ENCODE assay signal across 1 cellular context in the genomic region with DNA sequence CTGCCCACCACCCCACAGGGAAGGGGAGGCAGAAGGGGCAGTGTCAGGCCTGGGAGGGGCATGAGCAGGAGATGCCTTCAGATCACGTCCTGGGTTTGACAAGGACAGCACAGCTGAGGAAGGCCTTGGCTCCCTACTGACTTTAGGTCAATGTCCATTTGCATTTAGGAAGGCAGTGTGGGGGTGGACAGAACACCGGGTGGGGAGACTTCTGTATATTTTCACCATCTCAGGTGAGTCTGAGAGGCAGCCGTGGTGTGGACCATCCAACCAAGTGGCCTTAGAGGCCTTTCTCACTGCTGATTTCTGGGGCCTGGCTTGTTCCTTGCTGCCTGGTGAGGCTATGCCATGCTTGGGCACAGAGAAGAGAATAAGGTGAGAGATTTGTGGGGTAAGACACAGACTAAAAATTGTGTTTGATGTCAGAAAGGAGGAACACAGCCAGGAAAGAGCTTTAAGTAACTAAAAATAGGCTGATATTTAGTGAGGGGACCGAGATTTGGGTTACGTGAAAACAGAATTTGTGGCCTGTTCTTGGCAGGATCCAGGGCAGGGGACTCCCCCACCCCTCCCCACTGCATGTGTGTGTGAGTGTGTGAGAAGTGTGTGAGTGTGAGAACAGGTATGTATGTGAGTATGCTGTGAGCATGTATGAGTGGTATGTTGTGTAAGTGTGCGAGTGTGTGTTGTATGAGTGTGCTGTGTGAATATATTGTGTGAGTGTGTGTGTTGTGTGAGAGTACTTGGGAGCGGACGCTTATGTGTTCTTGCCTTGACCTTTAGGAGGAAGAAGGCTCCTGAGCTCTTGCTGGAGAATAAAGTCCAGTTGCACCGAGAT.
TF ChIP-seq lines count a peak whose summit lies in the region.

No MANE protein-coding gene starts in this region.

TF ChIP-seq in H1, 55 proteins besides CTCF, POLR2A, EP300 and RAD21 (continued from another document):
- TF ChIP-seq, protein P1, sequence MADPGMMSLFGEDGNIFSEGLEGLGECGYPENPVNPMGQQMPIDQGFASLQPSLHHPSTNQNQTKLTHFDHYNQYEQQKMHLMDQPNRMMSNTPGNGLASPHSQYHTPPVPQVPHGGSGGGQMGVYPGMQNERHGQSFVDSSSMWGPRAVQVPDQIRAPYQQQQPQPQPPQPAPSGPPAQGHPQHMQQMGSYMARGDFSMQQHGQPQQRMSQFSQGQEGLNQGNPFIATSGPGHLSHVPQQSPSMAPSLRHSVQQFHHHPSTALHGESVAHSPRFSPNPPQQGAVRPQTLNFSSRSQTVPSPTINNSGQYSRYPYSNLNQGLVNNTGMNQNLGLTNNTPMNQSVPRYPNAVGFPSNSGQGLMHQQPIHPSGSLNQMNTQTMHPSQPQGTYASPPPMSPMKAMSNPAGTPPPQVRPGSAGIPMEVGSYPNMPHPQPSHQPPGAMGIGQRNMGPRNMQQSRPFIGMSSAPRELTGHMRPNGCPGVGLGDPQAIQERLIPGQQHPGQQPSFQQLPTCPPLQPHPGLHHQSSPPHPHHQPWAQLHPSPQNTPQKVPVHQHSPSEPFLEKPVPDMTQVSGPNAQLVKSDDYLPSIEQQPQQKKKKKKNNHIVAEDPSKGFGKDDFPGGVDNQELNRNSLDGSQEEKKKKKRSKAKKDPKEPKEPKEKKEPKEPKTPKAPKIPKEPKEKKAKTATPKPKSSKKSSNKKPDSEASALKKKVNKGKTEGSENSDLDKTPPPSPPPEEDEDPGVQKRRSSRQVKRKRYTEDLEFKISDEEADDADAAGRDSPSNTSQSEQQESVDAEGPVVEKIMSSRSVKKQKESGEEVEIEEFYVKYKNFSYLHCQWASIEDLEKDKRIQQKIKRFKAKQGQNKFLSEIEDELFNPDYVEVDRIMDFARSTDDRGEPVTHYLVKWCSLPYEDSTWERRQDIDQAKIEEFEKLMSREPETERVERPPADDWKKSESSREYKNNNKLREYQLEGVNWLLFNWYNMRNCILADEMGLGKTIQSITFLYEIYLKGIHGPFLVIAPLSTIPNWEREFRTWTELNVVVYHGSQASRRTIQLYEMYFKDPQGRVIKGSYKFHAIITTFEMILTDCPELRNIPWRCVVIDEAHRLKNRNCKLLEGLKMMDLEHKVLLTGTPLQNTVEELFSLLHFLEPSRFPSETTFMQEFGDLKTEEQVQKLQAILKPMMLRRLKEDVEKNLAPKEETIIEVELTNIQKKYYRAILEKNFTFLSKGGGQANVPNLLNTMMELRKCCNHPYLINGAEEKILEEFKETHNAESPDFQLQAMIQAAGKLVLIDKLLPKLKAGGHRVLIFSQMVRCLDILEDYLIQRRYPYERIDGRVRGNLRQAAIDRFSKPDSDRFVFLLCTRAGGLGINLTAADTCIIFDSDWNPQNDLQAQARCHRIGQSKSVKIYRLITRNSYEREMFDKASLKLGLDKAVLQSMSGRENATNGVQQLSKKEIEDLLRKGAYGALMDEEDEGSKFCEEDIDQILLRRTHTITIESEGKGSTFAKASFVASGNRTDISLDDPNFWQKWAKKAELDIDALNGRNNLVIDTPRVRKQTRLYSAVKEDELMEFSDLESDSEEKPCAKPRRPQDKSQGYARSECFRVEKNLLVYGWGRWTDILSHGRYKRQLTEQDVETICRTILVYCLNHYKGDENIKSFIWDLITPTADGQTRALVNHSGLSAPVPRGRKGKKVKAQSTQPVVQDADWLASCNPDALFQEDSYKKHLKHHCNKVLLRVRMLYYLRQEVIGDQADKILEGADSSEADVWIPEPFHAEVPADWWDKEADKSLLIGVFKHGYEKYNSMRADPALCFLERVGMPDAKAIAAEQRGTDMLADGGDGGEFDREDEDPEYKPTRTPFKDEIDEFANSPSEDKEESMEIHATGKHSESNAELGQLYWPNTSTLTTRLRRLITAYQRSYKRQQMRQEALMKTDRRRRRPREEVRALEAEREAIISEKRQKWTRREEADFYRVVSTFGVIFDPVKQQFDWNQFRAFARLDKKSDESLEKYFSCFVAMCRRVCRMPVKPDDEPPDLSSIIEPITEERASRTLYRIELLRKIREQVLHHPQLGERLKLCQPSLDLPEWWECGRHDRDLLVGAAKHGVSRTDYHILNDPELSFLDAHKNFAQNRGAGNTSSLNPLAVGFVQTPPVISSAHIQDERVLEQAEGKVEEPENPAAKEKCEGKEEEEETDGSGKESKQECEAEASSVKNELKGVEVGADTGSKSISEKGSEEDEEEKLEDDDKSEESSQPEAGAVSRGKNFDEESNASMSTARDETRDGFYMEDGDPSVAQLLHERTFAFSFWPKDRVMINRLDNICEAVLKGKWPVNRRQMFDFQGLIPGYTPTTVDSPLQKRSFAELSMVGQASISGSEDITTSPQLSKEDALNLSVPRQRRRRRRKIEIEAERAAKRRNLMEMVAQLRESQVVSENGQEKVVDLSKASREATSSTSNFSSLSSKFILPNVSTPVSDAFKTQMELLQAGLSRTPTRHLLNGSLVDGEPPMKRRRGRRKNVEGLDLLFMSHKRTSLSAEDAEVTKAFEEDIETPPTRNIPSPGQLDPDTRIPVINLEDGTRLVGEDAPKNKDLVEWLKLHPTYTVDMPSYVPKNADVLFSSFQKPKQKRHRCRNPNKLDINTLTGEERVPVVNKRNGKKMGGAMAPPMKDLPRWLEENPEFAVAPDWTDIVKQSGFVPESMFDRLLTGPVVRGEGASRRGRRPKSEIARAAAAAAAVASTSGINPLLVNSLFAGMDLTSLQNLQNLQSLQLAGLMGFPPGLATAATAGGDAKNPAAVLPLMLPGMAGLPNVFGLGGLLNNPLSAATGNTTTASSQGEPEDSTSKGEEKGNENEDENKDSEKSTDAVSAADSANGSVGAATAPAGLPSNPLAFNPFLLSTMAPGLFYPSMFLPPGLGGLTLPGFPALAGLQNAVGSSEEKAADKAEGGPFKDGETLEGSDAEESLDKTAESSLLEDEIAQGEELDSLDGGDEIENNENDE (IDR thresholded peaks at IDR 0.05; ENCODE audit: insufficient replicate concordance, low read length), result no peak
- no peak for TF ChIP-seq CHD1 (IDR thresholded peaks at IDR 0.05; ENCODE audit: low read depth, low read length)
- TF ChIP-seq MAFK (IDR thresholded peaks at IDR 0.05; ENCODE audit: low read depth, low read length), result no peak
- TF ChIP-seq FOSL1 (IDR thresholded peaks at IDR 0.05; ENCODE audit: insufficient read depth, low read depth, low read length), result no peak
